In the genomic region with DNA sequence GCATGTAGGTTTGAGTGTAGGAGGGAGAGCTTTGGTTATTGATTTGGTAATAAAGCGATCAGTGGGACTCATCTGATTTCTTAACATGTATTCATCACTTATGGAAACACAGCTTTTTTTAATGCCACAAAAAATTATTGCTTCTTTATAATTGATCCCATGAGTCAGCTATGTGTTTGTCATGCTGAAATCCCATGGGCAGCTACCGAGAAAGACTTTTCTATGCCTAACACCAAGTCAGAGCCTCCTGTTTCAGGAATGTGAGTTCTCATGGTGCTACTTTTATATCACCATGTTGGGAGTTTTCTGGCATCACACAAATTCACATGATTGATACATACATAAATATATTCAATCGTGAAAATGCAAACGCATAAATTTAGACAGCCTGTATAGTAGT, we compare ENCODE assay signal across 21 cellular contexts.
DNase-seq lines count a peak whose midpoint lies in the region; ATAC-seq and TF ChIP-seq lines count a peak whose summit lies in the region.
"Had no signal": no experiment of that assay in that cellular context is flagged by ENCODE, and none has a peak within 500 bp of the region (broad histone marks: within the 10 kb centered on the region; RNA-seq: fewer than 3 reads in every experiment).

No MANE protein-coding gene starts in this region.

- H3K27me3 ChIP-seq in BE2C: no peaks in the 10 kb centered on the region
- no peaks in the 10 kb centered on the region for H3K27me3 ChIP-seq in gastrocnemius medialis
- H3K27me3 ChIP-seq: stomach had no signal

- peaks cover 49% of the 10 kb centered on the region for H3K4me1 ChIP-seq in BE2C
- peaks cover 50 to 55% of the 10 kb centered on the region in 2 donors for H3K4me1 ChIP-seq in gastrocnemius medialis

- TF ChIP-seq CTCF in BE2C (IDR thresholded peaks at IDR 0.05; ENCODE audit: low read depth, low read length) (no peak), gastrocnemius medialis (IDR thresholded peaks at IDR 0.05 in 4 of 5, conservative IDR thresholded peaks at IDR 0.05 in 1 of 5) (no peak)

- DNase-seq in BE2C: no peak
- DNase-seq in globus pallidus (ENCODE audit: low spot score): peak; percentile 70
- no peak for DNase-seq in gastrocnemius medialis
- DNase-seq in DMS53 (lab: John Stamatoyannopoulos, UW): no peak
- no peak for DNase-seq in posterior cingulate gyrus
- DNase-seq in LoVo (ENCODE audit: low spot score): no peak
- DNase-seq: activated CD4-positive, alpha-beta T cell treated with anti-CD3 and anti-CD28 coated beads, Interleukin-2, amount 50 U/mL, for 1 hour; activated naive CD4-positive, alpha-beta T cell treated with Interleukin-2 at 50 U/mL for 16 hours; CD4-positive, CD25-positive, alpha-beta regulatory T cell; cortex of kidney; DMS 273 treated with DMSO at 0.1 percent for 48 hours; GF-D8; IMR-90; NCI-H1417 treated with DMSO at 0.1 percent for 48 hours; NCI-H69; Right ventricle myocardium superior; stimulated activated CD4-positive, alpha-beta T cell treated with anti-CD3 and anti-CD28 coated beads, Interleukin-4, amount 100 ng/mL, for 24 hours; stomach had no signal

- in situ Hi-C loops in gastrocnemius medialis (cut with MboI; ENCODE audit: low sequenced_read_pairs in 4 of 4): no loop called here

- H3K36me3 ChIP-seq in BE2C: no peaks in the 10 kb centered on the region
- no peaks in the 10 kb centered on the region for H3K36me3 ChIP-seq in gastrocnemius medialis
- H3K36me3 ChIP-seq: stomach had no signal

- H3K4me3 ChIP-seq in BE2C (ENCODE audit: low read depth, low read length) (peak overlapping the region; percentile 86), gastrocnemius medialis (peak overlapping the region in 1 of 4 donors; percentile 42)
- H3K4me3 ChIP-seq: skin epidermis, stomach had no signal

- intact Hi-C loops in gastrocnemius medialis (cut with DNase I; ENCODE audit: low total_unique reads): no loop called here
- intact Hi-C loops in posterior cingulate gyrus (cut with DNase I): no loop called here

- ATAC-seq in gastrocnemius medialis: no peak
- no peak for ATAC-seq in HG02678 (IDR thresholded peaks at IDR 0.05; ENCODE audit: unreplicated experiment)

- H3K9me3 ChIP-seq in BE2C (no peaks in the 10 kb centered on the region), gastrocnemius medialis (no peaks in the 10 kb centered on the region)
- H3K9me3 ChIP-seq: stomach had no signal

- H3K27ac ChIP-seq in angular gyrus (ENCODE audit: low read depth, low read length) (peak overlapping the region; percentile 94), gastrocnemius medialis (peak overlapping the region; percentile 1 to 75 (median 48))

- TF ChIP-seq POLR2A in gastrocnemius medialis (IDR thresholded peaks at IDR 0.05): no peak
